ENCODE assay signal across 25 cellular contexts in the genomic region with DNA sequence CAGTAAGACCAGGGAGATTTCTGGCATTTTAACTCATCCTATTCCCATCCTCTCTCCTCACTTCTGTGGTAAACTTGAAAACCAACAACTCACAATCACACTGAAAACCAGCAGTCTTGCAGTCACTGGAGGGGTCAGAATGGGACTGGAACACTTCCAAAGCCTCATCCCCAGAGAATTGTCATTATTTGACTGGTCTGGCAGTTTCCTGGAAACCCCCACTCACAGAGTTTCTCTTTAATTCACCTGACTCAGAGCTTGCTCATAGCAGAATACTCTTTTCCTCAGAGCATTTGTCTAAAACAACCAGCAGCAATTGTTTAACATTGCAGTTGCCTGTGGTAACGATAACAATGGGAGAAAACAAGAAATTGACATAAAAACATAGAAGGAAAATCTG. TPM values are rescaled to one million over a fixed set of nuclear protein-coding genes. Genes with fewer than 3 reads are reported as not detected.
DNase-seq lines count a peak whose midpoint lies in the region; ATAC-seq and TF ChIP-seq lines count a peak whose summit lies in the region.
"Had no signal": no experiment of that assay in that cellular context is flagged by ENCODE, and none has a peak within 500 bp of the region (broad histone marks: within the 10 kb centered on the region; RNA-seq: fewer than 3 reads in every experiment).

No MANE protein-coding gene starts in this region.

- H3K4me3 Mint-ChIP-seq in activated CD4-positive, alpha-beta memory T cell treated with anti-CD3 and anti-CD28 coated beads for 36 hours: no peak overlapping the region
- no peak overlapping the region for H3K4me3 Mint-ChIP-seq in activated CD4-positive, alpha-beta memory T cell treated with anti-CD3 and anti-CD28 coated beads, Interleukin-2, amount 10 ng/mL, durations not matched to agents 7 days and 5 days
- no peak overlapping the region for H3K4me3 Mint-ChIP-seq in Caco-2 (ENCODE audit: unreplicated experiment)
- H3K4me3 Mint-ChIP-seq: activated B cell treated with CpG ODN at 0.5 μM for 24 hours; CD4-positive, alpha-beta T cell; GM23338; nephron progenitor cell; T-cell had no signal

- no peaks in the 10 kb centered on the region for H4K20me1 ChIP-seq in PC-3 (ENCODE audit: low read length)

- BruUV-seq in PC-3 (replicated peaks; lab: Mats Ljungman, UMichigan): no TSS peak
- no TSS peak for BruUV-seq in Caco-2 (replicated peaks; lab: Mats Ljungman, UMichigan)

- peak overlapping the region; percentile 39 for H3K27ac Mint-ChIP-seq in activated CD4-positive, alpha-beta memory T cell treated with anti-CD3 and anti-CD28 coated beads for 36 hours
- no peak overlapping the region for H3K27ac Mint-ChIP-seq in activated CD4-positive, alpha-beta memory T cell treated with anti-CD3 and anti-CD28 coated beads, Interleukin-2, amount 10 ng/mL, durations not matched to agents 7 days and 5 days
- no peak overlapping the region for H3K27ac Mint-ChIP-seq in Caco-2 (ENCODE audit: unreplicated experiment)
- H3K27ac Mint-ChIP-seq: activated B cell treated with CpG ODN at 0.5 μM for 24 hours; CD4-positive, alpha-beta T cell; GM23338; nephron progenitor cell; T-cell had no signal

- H3F3A ChIP-seq in PC-3 (ENCODE audit: low read length, unreplicated experiment): no peaks in the 10 kb centered on the region

- H3K36me3 ChIP-seq in ACC112 (ENCODE audit: insufficient read depth, low read length) (no peaks in the 10 kb centered on the region), PC-3 (ENCODE audit: low read depth, low read length) (no peaks in the 10 kb centered on the region), Caco-2 (ENCODE audit: control insufficient read depth, insufficient read depth, low read length) (no peaks in the 10 kb centered on the region), psoas muscle (ENCODE audit: insufficient read depth in 1 of 2, low read depth in 1 of 2) (no peaks in the 10 kb centered on the region)
- H3K36me3 ChIP-seq: gastroesophageal sphincter had no signal

- H3K4me1 ChIP-seq in ACC112 (ENCODE audit: control insufficient read depth, insufficient read depth, low read length, unreplicated experiment) (peaks cover 1% of the 10 kb centered on the region), PC-3 (ENCODE audit: insufficient read depth, low read length) (no peaks in the 10 kb centered on the region), Caco-2 (no peaks in the 10 kb centered on the region), psoas muscle (no peaks in the 10 kb centered on the region)
- H3K4me1 ChIP-seq: gastroesophageal sphincter had no signal

- DNase-seq in activated CD4-positive, alpha-beta memory T cell treated with anti-CD3 and anti-CD28 coated beads for 36 hours: peak; percentile 35
- no peak for DNase-seq in activated CD4-positive, alpha-beta memory T cell treated with anti-CD3 and anti-CD28 coated beads, Interleukin-2, amount 10 ng/mL, durations not matched to agents 7 days and 5 days
- DNase-seq in PC-3 (peak; percentile 55), fibroblast of mammary gland (ENCODE audit: low read depth) (peak; percentile 33), Caco-2 (no peak), psoas muscle (no peak), cerebellar cortex (ENCODE audit: low spot score) (no peak)
- DNase-seq: activated B cell treated with CpG ODN at 0.5 μM for 24 hours; activated CD8-positive, alpha-beta memory T cell treated with anti-CD3 and anti-CD28 coated beads for 24 hours; activated naive CD4-positive, alpha-beta T cell treated with Interleukin-2 at 50 U/mL for 16 hours; anterior cingulate cortex; CD4-positive, alpha-beta T cell; hypothalamus; left colon; NCI-H1694; NCI-H446 treated with DMSO at 0.1 percent for 48 hours; NCI-H774; nephron progenitor cell; substantia nigra; T-cell; trophoblast cell had no signal

- peaks cover 3% of the 10 kb centered on the region; the same call in 1 of the 2 replicates for H3K9me3 ChIP-seq in PC-3 (ENCODE audit: low read length)
- no peaks in the 10 kb centered on the region for H3K9me3 ChIP-seq in Caco-2
- no peaks in the 10 kb centered on the region for H3K9me3 ChIP-seq in psoas muscle
- H3K9me3 ChIP-seq: gastroesophageal sphincter had no signal

- WGBS in psoas muscle, 3 donors: 53 to 56% (median 55%) methylated on average over 1 of the region's 1 CpG

- CTCF ChIA-PET in activated CD4-positive, alpha-beta memory T cell treated with anti-CD3 and anti-CD28 coated beads for 36 hours (lab: Charles Lee): interaction anchor here (1.6 kb wide), 1 partner anchor 80 kb away, joined by 3 read pairs; no protein-coding TSS in a partner anchor
- CTCF ChIA-PET in activated CD4-positive, alpha-beta memory T cell treated with anti-CD3 and anti-CD28 coated beads, Interleukin-2, amount 10 ng/mL, durations not matched to agents 7 days and 5 days (lab: Charles Lee): no interaction called here
- CTCF ChIA-PET in PC-3 (lab: Charles Lee): no interaction called here
- CTCF ChIA-PET in Caco-2 (lab: Charles Lee): no interaction called here

- H3K4me3 ChIP-seq in ACC112 (ENCODE audit: low read depth, low read length) (no peak overlapping the region), PC-3 (ENCODE audit: low read length) (no peak overlapping the region), fibroblast of mammary gland (ENCODE audit: control insufficient read depth, low read depth, low read length) (no peak overlapping the region), Caco-2 (ENCODE audit: low read depth, low read length) (no peak overlapping the region), psoas muscle (no peak overlapping the region)
- H3K4me3 ChIP-seq: gastroesophageal sphincter, GM23338 had no signal

- H3K4me2 ChIP-seq in PC-3 (ENCODE audit: low read length): no peak overlapping the region
- H3K4me2 ChIP-seq: GM23338 had no signal

- peak overlapping the region; percentile 69 for H3K27ac ChIP-seq in ACC112 (ENCODE audit: low read depth, low read length)
- no peak overlapping the region for H3K27ac ChIP-seq in PC-3 (ENCODE audit: low read length)
- H3K27ac ChIP-seq in psoas muscle: no peak overlapping the region
- H3K27ac ChIP-seq: gastroesophageal sphincter had no signal

- TF ChIP-seq CTCF in PC-3 (conservative IDR thresholded peaks at IDR 0.05; ENCODE audit: low read depth, low read length): no peak
- no peak for TF ChIP-seq CTCF in fibroblast of mammary gland (conservative IDR thresholded peaks at IDR 0.05; ENCODE audit: control insufficient read depth, insufficient read depth, low read depth, low read length)
- TF ChIP-seq CTCF in Caco-2 (IDR thresholded peaks at IDR 0.05; ENCODE audit: insufficient read depth in 1 of 2, low read depth in 1 of 2, low read length in 1 of 2, severe bottlenecking in 1 of 2, unreplicated experiment in 1 of 2): no peak
- no peak for TF ChIP-seq CTCF in psoas muscle (IDR thresholded peaks at IDR 0.05)

- H3K9ac ChIP-seq in PC-3 (ENCODE audit: low read length): no peak overlapping the region

- H3K79me2 ChIP-seq in ACC112 (ENCODE audit: control insufficient read depth, insufficient read depth, low read length, unreplicated experiment) (no peaks in the 10 kb centered on the region), PC-3 (ENCODE audit: low read length) (no peaks in the 10 kb centered on the region)

- no peaks in the 10 kb centered on the region for H3K9me2 ChIP-seq in PC-3 (replicated peaks; ENCODE audit: low read length)

- intact Hi-C loops in activated CD4-positive, alpha-beta memory T cell treated with anti-CD3 and anti-CD28 coated beads for 36 hours (cut with micrococcal nuclease): no loop called here
- intact Hi-C loops in PC-3 (cut with micrococcal nuclease): no loop called here
- intact Hi-C loops in Caco-2 (cut with micrococcal nuclease; ENCODE audit: unreplicated experiment): no loop called here
- intact Hi-C loops in psoas muscle (cut with DNase I): no loop called here

- H3K36me3 Mint-ChIP-seq in activated CD4-positive, alpha-beta memory T cell treated with anti-CD3 and anti-CD28 coated beads for 36 hours: peaks cover 4% of the 10 kb centered on the region
- no peaks in the 10 kb centered on the region for H3K36me3 Mint-ChIP-seq in activated CD4-positive, alpha-beta memory T cell treated with anti-CD3 and anti-CD28 coated beads, Interleukin-2, amount 10 ng/mL, durations not matched to agents 7 days and 5 days (ENCODE audit: low read depth)
- H3K36me3 Mint-ChIP-seq in Caco-2 (ENCODE audit: insufficient read depth, unreplicated experiment): no peaks in the 10 kb centered on the region
- H3K36me3 Mint-ChIP-seq: T-cell had no signal

- ATAC-seq in PC-3 (no peak), psoas muscle (no peak)
- ATAC-seq: gastroesophageal sphincter, GM23338, left colon, T-cell had no signal

- H3K9me3 Mint-ChIP-seq in activated CD4-positive, alpha-beta memory T cell treated with anti-CD3 and anti-CD28 coated beads for 36 hours: peaks cover 10% of the 10 kb centered on the region
- H3K9me3 Mint-ChIP-seq in activated CD4-positive, alpha-beta memory T cell treated with anti-CD3 and anti-CD28 coated beads, Interleukin-2, amount 10 ng/mL, durations not matched to agents 7 days and 5 days: peaks cover 2% of the 10 kb centered on the region
- no peaks in the 10 kb centered on the region for H3K9me3 Mint-ChIP-seq in Caco-2 (ENCODE audit: unreplicated experiment)
- H3K9me3 Mint-ChIP-seq: activated B cell treated with CpG ODN at 0.5 μM for 24 hours; CD4-positive, alpha-beta T cell; GM23338; T-cell had no signal

- H3K27me3 ChIP-seq in ACC112 (ENCODE audit: insufficient read depth, low read length): no peaks in the 10 kb centered on the region
- H3K27me3 ChIP-seq in PC-3 (ENCODE audit: low read length): no peaks in the 10 kb centered on the region
- H3K27me3 ChIP-seq in Caco-2 (replicated peaks; ENCODE audit: control insufficient read depth, insufficient read depth, low read length): no peaks in the 10 kb centered on the region
- peaks cover 0 to 7% (median 0%) of the 10 kb centered on the region in 3 donors for H3K27me3 ChIP-seq in psoas muscle (ENCODE audit: insufficient read depth in 3 of 3, low read length in 2 of 3)
- H3K27me3 ChIP-seq: gastroesophageal sphincter had no signal

- POLR2A ChIA-PET in activated CD4-positive, alpha-beta memory T cell treated with anti-CD3 and anti-CD28 coated beads for 36 hours (lab: Charles Lee): no interaction called here
- POLR2A ChIA-PET in activated CD4-positive, alpha-beta memory T cell treated with anti-CD3 and anti-CD28 coated beads, Interleukin-2, amount 10 ng/mL, durations not matched to agents 7 days and 5 days (lab: Charles Lee): no interaction called here
- POLR2A ChIA-PET in PC-3 (lab: Charles Lee; ENCODE audit: unreplicated experiment) (no interaction called here), Caco-2 (lab: Charles Lee) (no interaction called here)

- H2AFZ ChIP-seq in ACC112 (ENCODE audit: low read length, unreplicated experiment) (no peak overlapping the region), PC-3 (ENCODE audit: low read length) (no peak overlapping the region)
- H2AFZ ChIP-seq: GM23338 had no signal

- peaks cover 10% of the 10 kb centered on the region for H3K4me1 Mint-ChIP-seq in activated CD4-positive, alpha-beta memory T cell treated with anti-CD3 and anti-CD28 coated beads for 36 hours (ENCODE audit: low read depth)
- peaks cover 3% of the 10 kb centered on the region for H3K4me1 Mint-ChIP-seq in activated CD4-positive, alpha-beta memory T cell treated with anti-CD3 and anti-CD28 coated beads, Interleukin-2, amount 10 ng/mL, durations not matched to agents 7 days and 5 days
- H3K4me1 Mint-ChIP-seq in Caco-2 (ENCODE audit: low read depth, unreplicated experiment): no peaks in the 10 kb centered on the region
- H3K4me1 Mint-ChIP-seq: activated B cell treated with CpG ODN at 0.5 μM for 24 hours, GM23338, nephron progenitor cell, T-cell had no signal

- no peaks in the 10 kb centered on the region for H3K27me3 Mint-ChIP-seq in activated CD4-positive, alpha-beta memory T cell treated with anti-CD3 and anti-CD28 coated beads for 36 hours
- peaks cover 7% of the 10 kb centered on the region for H3K27me3 Mint-ChIP-seq in activated CD4-positive, alpha-beta memory T cell treated with anti-CD3 and anti-CD28 coated beads, Interleukin-2, amount 10 ng/mL, durations not matched to agents 7 days and 5 days
- peaks cover 5% of the 10 kb centered on the region for H3K27me3 Mint-ChIP-seq in Caco-2 (ENCODE audit: insufficient read depth, unreplicated experiment)

RNA-seq across cellular contexts. Expression of a gene that starts 7.3 kb away (rescaled TPM):
- under 1 TPM; 0.44 to 0.57 TPM for total RNA-seq in activated CD4-positive, alpha-beta memory T cell treated with anti-CD3 and anti-CD28 coated beads for 36 hours
- total RNA-seq in activated CD4-positive, alpha-beta memory T cell treated with anti-CD3 and anti-CD28 coated beads, Interleukin-2, amount 10 ng/mL, durations not matched to agents 7 days and 5 days: under 1 TPM; 0.35 to 0.45 TPM
- total RNA-seq in PC-3 (2014; rRNA removed): 1.2 and 1.5 TPM in 2 replicates
- total RNA-seq in Caco-2 (2022): 1.4 and 1.6 TPM in 2 replicates
- total RNA-seq in psoas muscle: 10 to 100 TPM in 1 of 4 donors, 1 to 10 TPM in 3; 1.9 to 15.2 (median 5.3) TPM
- 1 to 10 TPM in 2 of 3 donors, under 1 TPM in 1; 0.47 to 4.2 (median 1.7) TPM for polyA plus RNA-seq in psoas muscle
- total RNA-seq: bronchial epithelial cell had no signal

Comparison
In these comparisons a context has a peak if more than half of its experiments do, and no peak if none do; other contexts are left out.
1. DNase-seq: peak in activated CD4-positive, alpha-beta memory T cell treated with anti-CD3 and anti-CD28 coated beads for 36 hours (single experiment), PC-3 (single experiment) and fibroblast of mammary gland (single experiment); none in activated CD4-positive, alpha-beta memory T cell treated with anti-CD3 and anti-CD28 coated beads, Interleukin-2, amount 10 ng/mL, durations not matched to agents 7 days and 5 days (single experiment), Caco-2 (0 of 2), psoas muscle (0 of 2) and cerebellar cortex (single experiment).